Comparison of ENCODE assay signal across 17 cellular contexts in the genomic region with DNA sequence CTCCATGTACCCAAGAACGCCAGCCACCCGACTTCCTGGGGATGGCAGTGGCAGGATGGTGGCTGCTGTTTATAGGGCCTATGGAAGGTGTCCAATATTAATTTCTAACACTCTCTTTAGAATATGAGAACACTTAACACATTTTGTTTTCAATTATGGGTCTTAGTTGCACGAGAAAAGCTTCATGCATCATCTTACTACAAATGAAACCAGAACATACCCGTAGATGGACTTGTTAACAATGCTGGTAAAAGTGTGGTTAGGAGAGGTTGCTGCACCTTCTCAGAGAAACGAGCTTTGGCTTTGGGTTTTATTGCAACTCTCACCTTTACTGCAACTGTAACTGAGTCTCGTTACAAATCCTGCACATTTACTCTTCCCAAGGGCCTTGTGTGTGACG.
DNase-seq lines count a peak whose midpoint lies in the region; ATAC-seq lines count a peak whose summit lies in the region.
"Had no signal": no experiment of that assay in that cellular context is flagged by ENCODE, and none has a peak within 500 bp of the region (broad histone marks: within the 10 kb centered on the region; RNA-seq: fewer than 3 reads in every experiment).

No MANE protein-coding gene starts in this region.

- DNase-seq in NK-92 treated with Interleukin-12 subunit alpha and Interleukin-12 subunit beta, amount 100 ng/mL, for 24 hours (lab: John Stamatoyannopoulos, UW), result peak; percentile 12
- DNase-seq in NK-92 (lab: John Stamatoyannopoulos, UW; ENCODE audit: unreplicated experiment), result no peak
- DNase-seq in central memory CD8-positive, alpha-beta T cell (ENCODE audit: low spot score in 2 of 2), result no peak
- DNase-seq in stimulated activated effector memory CD8-positive, alpha-beta T cell treated with anti-CD3 and anti-CD28 coated beads, Interleukin-12 subunit alpha, Interleukin-12 subunit beta, amount 100 ng/mL, for 72 hours (ENCODE audit: low spot score in 2 of 2), result no peak
- no peak for DNase-seq in LoVo (ENCODE audit: low spot score)
- DNase-seq: AML-193, COR-L47, DMS 273 treated with DMSO at 0.1 percent for 48 hours, DND-41, NCI-H1092 treated with DMSO at 0.1 percent for 48 hours, NCI-H2081, NCI-H446 treated with DMSO at 0.1 percent for 48 hours, NCI-H69, Right ventricle myocardium superior had no signal

- H3K36me3 Mint-ChIP-seq in central memory CD8-positive, alpha-beta T cell (ENCODE audit: insufficient read depth), result no peaks in the 10 kb centered on the region
- no peaks in the 10 kb centered on the region for H3K36me3 Mint-ChIP-seq in stimulated activated effector memory CD8-positive, alpha-beta T cell treated with anti-CD3 and anti-CD28 coated beads, Interleukin-12 subunit alpha, Interleukin-12 subunit beta, amount 100 ng/mL, for 72 hours

- peak overlapping the region; percentile 90 for H3K27ac Mint-ChIP-seq in central memory CD8-positive, alpha-beta T cell (ENCODE audit: low read depth)
- peak overlapping the region; percentile 78 for H3K27ac Mint-ChIP-seq in stimulated activated effector memory CD8-positive, alpha-beta T cell treated with anti-CD3 and anti-CD28 coated beads, Interleukin-12 subunit alpha, Interleukin-12 subunit beta, amount 100 ng/mL, for 72 hours

- no peaks in the 10 kb centered on the region for H3K27me3 Mint-ChIP-seq in central memory CD8-positive, alpha-beta T cell

- ATAC-seq in HG02798 (IDR thresholded peaks at IDR 0.05; ENCODE audit: poor library complexity, unreplicated experiment) (peak; percentile 39), HG02642 (IDR thresholded peaks at IDR 0.05; ENCODE audit: poor library complexity, unreplicated experiment) (no peak), GM18517 (IDR thresholded peaks at IDR 0.05; ENCODE audit: unreplicated experiment) (no peak)
- ATAC-seq in central memory CD8-positive, alpha-beta T cell (replicated peaks; ENCODE audit: extremely low read depth, poor library complexity, severe bottlenecking), result peak; percentile 87
- ATAC-seq in stimulated activated effector memory CD8-positive, alpha-beta T cell treated with anti-CD3 and anti-CD28 coated beads, Interleukin-12 subunit alpha, Interleukin-12 subunit beta, amount 100 ng/mL, for 72 hours, result peak; percentile 94

- H3K4me3 Mint-ChIP-seq in central memory CD8-positive, alpha-beta T cell, result peak overlapping the region; percentile 35
- H3K4me3 Mint-ChIP-seq in stimulated activated effector memory CD8-positive, alpha-beta T cell treated with anti-CD3 and anti-CD28 coated beads, Interleukin-12 subunit alpha, Interleukin-12 subunit beta, amount 100 ng/mL, for 72 hours, result peak overlapping the region; percentile 10

- H3K4me1 Mint-ChIP-seq in central memory CD8-positive, alpha-beta T cell, result peaks cover 30% of the 10 kb centered on the region
- peaks cover 33% of the 10 kb centered on the region for H3K4me1 Mint-ChIP-seq in stimulated activated effector memory CD8-positive, alpha-beta T cell treated with anti-CD3 and anti-CD28 coated beads, Interleukin-12 subunit alpha, Interleukin-12 subunit beta, amount 100 ng/mL, for 72 hours

- no peaks in the 10 kb centered on the region for H3K9me3 Mint-ChIP-seq in central memory CD8-positive, alpha-beta T cell
- H3K9me3 Mint-ChIP-seq in stimulated activated effector memory CD8-positive, alpha-beta T cell treated with anti-CD3 and anti-CD28 coated beads, Interleukin-12 subunit alpha, Interleukin-12 subunit beta, amount 100 ng/mL, for 72 hours, result no peaks in the 10 kb centered on the region

Comparison
In these comparisons a context has a peak if more than half of its experiments do, and no peak if none do; other contexts are left out.
1. ATAC-seq: peak in HG02798 (single experiment), central memory CD8-positive, alpha-beta T cell (single experiment) and stimulated activated effector memory CD8-positive, alpha-beta T cell treated with anti-CD3 and anti-CD28 coated beads, Interleukin-12 subunit alpha, Interleukin-12 subunit beta, amount 100 ng/mL, for 72 hours (single experiment); none in HG02642 (single experiment) and GM18517 (single experiment).